34 cellular contexts compared by ENCODE assay signal in the genomic region with DNA sequence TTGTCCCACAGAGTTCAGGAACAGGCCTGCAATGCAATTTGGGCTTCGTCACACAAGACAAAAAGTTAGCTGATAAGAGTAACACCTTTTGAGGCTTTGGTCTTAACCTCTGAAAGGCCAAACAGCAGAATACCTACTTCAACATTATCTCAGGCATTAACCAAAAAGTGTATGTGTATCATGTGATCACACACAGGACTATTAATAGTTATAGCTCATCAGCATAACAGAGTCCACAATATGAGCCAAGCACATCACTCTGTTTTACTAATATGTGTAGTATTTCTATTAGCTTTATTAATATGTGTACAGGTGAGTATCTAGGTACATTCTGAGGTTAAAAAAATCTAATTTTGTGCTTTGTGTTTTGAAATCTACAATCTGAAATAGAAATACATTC.
"Had no signal": no experiment of that assay in that cellular context is flagged by ENCODE, and none has a peak within 500 bp of the region (broad histone marks: within the 10 kb centered on the region; RNA-seq: fewer than 3 reads in every experiment).

No MANE protein-coding gene starts in this region.

- FAIRE-seq: astrocyte, bronchial epithelial cell, colon, endometrium, endothelial cell of umbilical vein had no signal

- H3K27ac ChIP-seq: brain microvascular endothelial cell, epithelial cell of prostate, esophagus squamous epithelium, gastroesophageal sphincter, heart right ventricle had no signal

- ATAC-seq: activated T-helper 17 cell treated with anti-CD3 and anti-CD28 coated beads, Interleukin-2, amount 50 U/mL, for 72 hours; effector memory CD8-positive, alpha-beta T cell; gastroesophageal sphincter; heart right ventricle; T-cell had no signal

- H3K4me1 Mint-ChIP-seq: activated CD4-positive, alpha-beta memory T cell treated with anti-CD3 and anti-CD28 coated beads, Interleukin-2, amount 10 ng/mL, durations not matched to agents 7 days and 5 days; activated CD4-positive, alpha-beta T cell treated with anti-CD3 and anti-CD28 coated beads, Interleukin-2, amount 10 ng/mL, durations not matched to agents 7 days and 5 days; activated T-helper 17 cell treated with anti-CD3 and anti-CD28 coated beads, Interleukin-2, amount 50 U/mL, for 72 hours; T-cell had no signal

- H3K27me3 Mint-ChIP-seq: activated CD4-positive, alpha-beta memory T cell treated with anti-CD3 and anti-CD28 coated beads, Interleukin-2, amount 10 ng/mL, durations not matched to agents 7 days and 5 days; activated T-cell treated with anti-CD3 and anti-CD28 coated beads, Interleukin-2, amount 50 U/mL, for 24 hours; activated T-helper 17 cell treated with anti-CD3 and anti-CD28 coated beads, Interleukin-2, amount 50 U/mL, for 72 hours; effector memory CD8-positive, alpha-beta T cell had no signal

- H3K36me3 Mint-ChIP-seq: activated naive CD8-positive, alpha-beta T cell; T-cell had no signal

- H3K4me3 Mint-ChIP-seq: activated CD4-positive, alpha-beta memory T cell treated with anti-CD3 and anti-CD28 coated beads, Interleukin-2, amount 10 ng/mL, durations not matched to agents 7 days and 5 days; activated CD4-positive, alpha-beta T cell treated with anti-CD3 and anti-CD28 coated beads, Interleukin-2, amount 10 ng/mL, durations not matched to agents 7 days and 5 days; activated naive CD8-positive, alpha-beta T cell; activated T-cell treated with anti-CD3 and anti-CD28 coated beads, Interleukin-2, amount 50 U/mL, for 24 hours; activated T-helper 17 cell treated with anti-CD3 and anti-CD28 coated beads, Interleukin-2, amount 50 U/mL, for 72 hours; effector memory CD8-positive, alpha-beta T cell; T-cell had no signal

- H3K9me3 Mint-ChIP-seq: activated CD4-positive, alpha-beta memory T cell treated with anti-CD3 and anti-CD28 coated beads, Interleukin-2, amount 10 ng/mL, durations not matched to agents 7 days and 5 days; activated CD4-positive, alpha-beta T cell treated with anti-CD3 and anti-CD28 coated beads, Interleukin-2, amount 10 ng/mL, durations not matched to agents 7 days and 5 days; activated T-cell treated with anti-CD3 and anti-CD28 coated beads, Interleukin-2, amount 50 U/mL, for 24 hours; activated T-helper 17 cell treated with anti-CD3 and anti-CD28 coated beads, Interleukin-2, amount 50 U/mL, for 72 hours; effector memory CD8-positive, alpha-beta T cell; T-cell had no signal

- DNase-seq: activated CD4-positive, alpha-beta memory T cell treated with anti-CD3 and anti-CD28 coated beads, Interleukin-2, amount 10 ng/mL, durations not matched to agents 7 days and 5 days; activated CD4-positive, alpha-beta T cell treated with anti-CD3 and anti-CD28 coated beads for 1 hour; activated CD4-positive, alpha-beta T cell treated with anti-CD3 and anti-CD28 coated beads for 4 hours; activated CD4-positive, alpha-beta T cell treated with anti-CD3 and anti-CD28 coated beads, Interleukin-2, amount 10 ng/mL, durations not matched to agents 7 days and 5 days; activated CD4-positive, alpha-beta T cell treated with anti-CD3 and anti-CD28 coated beads, Interleukin-2, amount 50 U/mL, for 4 hours; activated CD8-positive, alpha-beta memory T cell treated with anti-CD3 and anti-CD28 coated beads, Interleukin-2, amount 50 U/mL, for 48 hours; activated effector memory CD4-positive, alpha-beta T cell treated with Interleukin-2 at 50 U/mL for 16 hours; activated gamma-delta T cell treated with Interleukin-2 at 50 U/mL for 16 hours; activated naive CD4-positive, alpha-beta T cell treated with anti-CD3 and anti-CD28 coated beads, Interleukin-2, amount 50 U/mL, for 16 hours; activated naive CD4-positive, alpha-beta T cell treated with Interleukin-2 at 50 U/mL for 16 hours; activated T-cell treated with anti-CD3 and anti-CD28 coated beads for 4 hours; activated T-cell treated with anti-CD3 and anti-CD28 coated beads, Interleukin-2, amount 50 U/mL, for 24 hours; amniotic stem cell; anterior cingulate cortex; brain microvascular endothelial cell; caudate nucleus; cortex of kidney; dermis blood vessel endothelial cell; effector CD4-positive, alpha-beta T cell; effector memory CD8-positive, alpha-beta T cell; esophagus squamous epithelium; foreskin melanocyte; heart right ventricle; T-cell; T-helper 2 cell had no signal

- H3K36me3 ChIP-seq: brain microvascular endothelial cell, esophagus squamous epithelium, gastroesophageal sphincter, heart right ventricle had no signal

- H3K4me3 ChIP-seq: esophagus squamous epithelium, gastroesophageal sphincter, heart right ventricle had no signal

- H3K27ac Mint-ChIP-seq: activated CD4-positive, alpha-beta memory T cell treated with anti-CD3 and anti-CD28 coated beads, Interleukin-2, amount 10 ng/mL, durations not matched to agents 7 days and 5 days; activated CD4-positive, alpha-beta T cell treated with anti-CD3 and anti-CD28 coated beads, Interleukin-2, amount 10 ng/mL, durations not matched to agents 7 days and 5 days; activated naive CD8-positive, alpha-beta T cell; activated T-cell treated with anti-CD3 and anti-CD28 coated beads, Interleukin-2, amount 50 U/mL, for 24 hours; activated T-helper 17 cell treated with anti-CD3 and anti-CD28 coated beads, Interleukin-2, amount 50 U/mL, for 72 hours; effector memory CD8-positive, alpha-beta T cell; T-cell had no signal

- H3K27me3 ChIP-seq: brain microvascular endothelial cell, esophagus squamous epithelium, gastroesophageal sphincter, heart right ventricle had no signal

- H3K4me1 ChIP-seq: esophagus squamous epithelium, gastroesophageal sphincter had no signal

- H3K9me3 ChIP-seq: esophagus squamous epithelium, gastroesophageal sphincter, heart right ventricle had no signal
